ENCODE assay signal across 9 cellular contexts in genomic region chr19:5991244-5991838, GRCh38. TPM values are rescaled to one million over a fixed set of nuclear protein-coding genes. Genes with fewer than 3 reads are reported as not detected.
A peak's percentile ranks its signal among the peaks of the same experiment; 100 is the strongest.
DNase-seq lines count a peak whose midpoint lies in the region; ATAC-seq and TF ChIP-seq lines count a peak whose summit lies in the region.
"Had no signal": no experiment of that assay in that cellular context is flagged by ENCODE, and none has a peak within 500 bp of the region (broad histone marks: within the 10 kb centered on the region; RNA-seq: fewer than 3 reads in every experiment).

No MANE protein-coding gene starts in this region.

- CTCF ChIA-PET in HEK293 (lab: Yijun Ruan, JAX) (interaction anchor here (3.1 to 8.4 kb wide), 3 partner anchors 22 to 187 kb away, joined by 20 to 146 read pairs (median 63); partner anchors contain the start of gene NRTN), activated B cell treated with CpG ODN at 0.5 μM for 24 hours (lab: Charles Lee) (no interaction called here)

- DNase-seq in activated B cell treated with CpG ODN at 0.5 μM for 24 hours (no peak), memory B cell (ENCODE audit: low spot score in 2 of 2) (no peak), RPMI8226 (no peak)
- DNase-seq in activated CD8-positive, alpha-beta memory T cell treated with anti-CD3 and anti-CD28 coated beads, Interleukin-2, amount 50 U/mL, for 48 hours = no peak
- no peak for DNase-seq in activated naive CD8-positive, alpha-beta T cell treated with anti-CD3 and anti-CD28 coated beads for 36 hours
- DNase-seq: CD4-positive, CD25-positive, alpha-beta regulatory T cell; H9 had no signal

- no peak overlapping the region for H3K4me3 Mint-ChIP-seq in activated B cell treated with CpG ODN at 0.5 μM for 24 hours
- H3K4me3 Mint-ChIP-seq in memory B cell = no peak overlapping the region
- no peak overlapping the region for H3K4me3 Mint-ChIP-seq in activated naive CD8-positive, alpha-beta T cell treated with anti-CD3 and anti-CD28 coated beads for 36 hours
- H3K4me3 Mint-ChIP-seq: CD4-positive, CD25-positive, alpha-beta regulatory T cell had no signal

- no peak overlapping the region for H3K27ac ChIP-seq in HEK293 (ENCODE audit: extremely low read depth, low read depth, low read length)

- no peaks in the 10 kb centered on the region for H3K4me1 ChIP-seq in HEK293 (ENCODE audit: control insufficient read depth, insufficient read depth, low read length)

- POLR2A ChIA-PET in HEK293 (lab: Yijun Ruan, JAX) (no interaction called here), activated B cell treated with CpG ODN at 0.5 μM for 24 hours (lab: Charles Lee) (interaction anchor here (1.5 kb wide), 1 partner anchor 88 kb away, joined by 4 read pairs; the partner anchor contains the start of gene NDUFA11)

- no peak for TF ChIP-seq CTCF in HEK293 (tag by site-specific recombination; IDR thresholded peaks at IDR 0.05)
- TF ChIP-seq CTCF in activated B cell treated with CpG ODN at 0.5 μM for 24 hours (IDR thresholded peaks at IDR 0.05) = no peak

- peak; percentile 52 for ATAC-seq in activated B cell treated with CpG ODN at 0.5 μM for 24 hours (ENCODE audit: low read depth)
- ATAC-seq in memory B cell (ENCODE audit: low read depth) = peak; percentile 52

- no peaks in the 10 kb centered on the region for H3K36me3 ChIP-seq in HEK293 (ENCODE audit: control insufficient read depth in 2 of 2, insufficient read depth in 1 of 2, low read length in 2 of 2)

- H3K4me1 Mint-ChIP-seq in activated B cell treated with CpG ODN at 0.5 μM for 24 hours (peaks cover 31% of the 10 kb centered on the region), memory B cell (peaks cover 10% of the 10 kb centered on the region)
- H3K4me1 Mint-ChIP-seq in activated naive CD8-positive, alpha-beta T cell treated with anti-CD3 and anti-CD28 coated beads for 36 hours = peaks cover 13% of the 10 kb centered on the region

- H3K27ac Mint-ChIP-seq in activated B cell treated with CpG ODN at 0.5 μM for 24 hours (no peak overlapping the region), memory B cell (no peak overlapping the region)
- no peak overlapping the region for H3K27ac Mint-ChIP-seq in activated naive CD8-positive, alpha-beta T cell treated with anti-CD3 and anti-CD28 coated beads for 36 hours
- H3K27ac Mint-ChIP-seq: CD4-positive, CD25-positive, alpha-beta regulatory T cell had no signal

- intact Hi-C loops in activated B cell treated with CpG ODN at 0.5 μM for 24 hours (cut with micrococcal nuclease) = loop anchor here (5.0 kb wide), 1 partner anchor 121 kb away; the partner anchor contains the start of gene RFX2

- H3K9me3 ChIP-seq in HEK293 (ENCODE audit: control insufficient read depth, insufficient read depth, low read depth, low read length) = no peaks in the 10 kb centered on the region
- H3K9me3 ChIP-seq: A549 had no signal

- H3K9me3 Mint-ChIP-seq in activated B cell treated with CpG ODN at 0.5 μM for 24 hours = no peaks in the 10 kb centered on the region
- no peaks in the 10 kb centered on the region for H3K9me3 Mint-ChIP-seq in memory B cell
- no peaks in the 10 kb centered on the region for H3K9me3 Mint-ChIP-seq in activated naive CD8-positive, alpha-beta T cell treated with anti-CD3 and anti-CD28 coated beads for 36 hours
- H3K9me3 Mint-ChIP-seq: CD4-positive, CD25-positive, alpha-beta regulatory T cell had no signal

- H3K4me3 ChIP-seq in HEK293 (ENCODE audit: low read depth, low read length) = no peak overlapping the region

- H3K27me3 Mint-ChIP-seq in activated B cell treated with CpG ODN at 0.5 μM for 24 hours (no peaks in the 10 kb centered on the region), memory B cell (peaks cover 4% of the 10 kb centered on the region)
- peaks cover 4% of the 10 kb centered on the region for H3K27me3 Mint-ChIP-seq in activated naive CD8-positive, alpha-beta T cell treated with anti-CD3 and anti-CD28 coated beads for 36 hours
- H3K27me3 Mint-ChIP-seq: CD4-positive, CD25-positive, alpha-beta regulatory T cell had no signal

- H3K36me3 Mint-ChIP-seq in activated B cell treated with CpG ODN at 0.5 μM for 24 hours (ENCODE audit: low read depth) (no peaks in the 10 kb centered on the region), memory B cell (no peaks in the 10 kb centered on the region)
- H3K36me3 Mint-ChIP-seq in activated naive CD8-positive, alpha-beta T cell treated with anti-CD3 and anti-CD28 coated beads for 36 hours = no peaks in the 10 kb centered on the region
- H3K36me3 Mint-ChIP-seq: CD4-positive, CD25-positive, alpha-beta regulatory T cell had no signal

TF ChIP-seq in HEK293, 187 proteins besides CTCF, POLR2A, EP300 and RAD21:
- TF ChIP-seq SCRT1 (tag by site-specific recombination; IDR thresholded peaks at IDR 0.05; ENCODE audit: borderline replicate concordance) = no peak
- no peak for TF ChIP-seq SETDB1 (IDR thresholded peaks at IDR 0.05; ENCODE audit: insufficient read length, low read length)
- TF ChIP-seq ZNF473 (tag by site-specific recombination; IDR thresholded peaks at IDR 0.05) = no peak
- peak; percentile 41; the same call in 1 of the 2 replicates for TF ChIP-seq KLF8 (tag by site-specific recombination; IDR thresholded peaks at IDR 0.05)
- TF ChIP-seq, protein P1, sequence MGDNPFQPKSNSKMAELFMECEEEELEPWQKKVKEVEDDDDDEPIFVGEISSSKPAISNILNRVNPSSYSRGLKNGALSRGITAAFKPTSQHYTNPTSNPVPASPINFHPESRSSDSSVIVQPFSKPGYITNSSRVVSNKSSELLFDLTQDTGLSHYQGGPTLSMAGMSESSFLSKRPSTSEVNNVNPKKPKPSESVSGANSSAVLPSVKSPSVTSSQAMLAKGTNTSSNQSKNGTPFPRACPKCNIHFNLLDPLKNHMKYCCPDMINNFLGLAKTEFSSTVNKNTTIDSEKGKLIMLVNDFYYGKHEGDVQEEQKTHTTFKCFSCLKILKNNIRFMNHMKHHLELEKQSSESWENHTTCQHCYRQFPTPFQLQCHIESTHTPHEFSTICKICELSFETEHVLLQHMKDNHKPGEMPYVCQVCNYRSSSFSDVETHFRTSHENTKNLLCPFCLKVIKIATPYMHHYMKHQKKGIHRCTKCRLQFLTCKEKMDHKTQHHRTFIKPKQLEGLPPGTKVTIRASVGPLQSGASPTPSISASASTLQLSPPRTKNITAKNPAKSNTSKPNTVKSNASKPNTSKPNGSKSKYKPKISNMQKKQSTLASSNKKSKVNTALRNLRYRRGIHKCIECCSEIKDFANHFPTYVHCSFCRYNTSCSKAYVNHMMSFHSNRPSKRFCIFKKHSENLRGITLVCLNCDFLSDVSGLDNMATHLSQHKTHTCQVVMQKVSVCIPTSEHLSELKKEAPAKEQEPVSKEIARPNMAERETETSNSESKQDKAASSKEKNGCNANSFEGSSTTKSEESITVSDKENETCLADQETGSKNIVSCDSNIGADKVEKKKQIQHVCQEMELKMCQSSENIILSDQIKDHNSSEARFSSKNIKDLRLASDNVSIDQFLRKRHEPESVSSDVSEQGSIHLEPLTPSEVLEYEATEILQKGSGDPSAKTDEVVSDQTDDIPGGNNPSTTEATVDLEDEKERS (tag by site-specific recombination; IDR thresholded peaks at IDR 0.05) = peak; percentile 84; the same call in 1 of the 2 replicates
- no peak for TF ChIP-seq ZNF610 (tag by site-specific recombination; IDR thresholded peaks at IDR 0.05; ENCODE audit: borderline replicate concordance)
- TF ChIP-seq, protein P2, sequence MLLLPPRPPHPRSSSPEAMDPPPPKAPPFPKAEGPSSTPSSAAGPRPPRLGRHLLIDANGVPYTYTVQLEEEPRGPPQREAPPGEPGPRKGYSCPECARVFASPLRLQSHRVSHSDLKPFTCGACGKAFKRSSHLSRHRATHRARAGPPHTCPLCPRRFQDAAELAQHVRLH (tag by site-specific recombination; IDR thresholded peaks at IDR 0.05) = peak; percentile 57; the same call in 1 of the 2 replicates
TF ChIP-seq in HEK293: peak in this region for 3.

RNA-seq across cellular contexts. Expression of gene RANBP3, which starts 13.4 kb away (rescaled TPM):
- total RNA-seq in activated B cell treated with CpG ODN at 0.5 μM for 24 hours = 77.0 and 98.5 TPM in 2 replicates
- 100 to 1,000 TPM in 1 of 2 experiments, 10 to 100 TPM in 1; 94.0 to 109 TPM for total RNA-seq in activated naive CD8-positive, alpha-beta T cell treated with anti-CD3 and anti-CD28 coated beads for 36 hours
